Comparison of ENCODE assay signal across 19 cellular contexts in the genomic region with DNA sequence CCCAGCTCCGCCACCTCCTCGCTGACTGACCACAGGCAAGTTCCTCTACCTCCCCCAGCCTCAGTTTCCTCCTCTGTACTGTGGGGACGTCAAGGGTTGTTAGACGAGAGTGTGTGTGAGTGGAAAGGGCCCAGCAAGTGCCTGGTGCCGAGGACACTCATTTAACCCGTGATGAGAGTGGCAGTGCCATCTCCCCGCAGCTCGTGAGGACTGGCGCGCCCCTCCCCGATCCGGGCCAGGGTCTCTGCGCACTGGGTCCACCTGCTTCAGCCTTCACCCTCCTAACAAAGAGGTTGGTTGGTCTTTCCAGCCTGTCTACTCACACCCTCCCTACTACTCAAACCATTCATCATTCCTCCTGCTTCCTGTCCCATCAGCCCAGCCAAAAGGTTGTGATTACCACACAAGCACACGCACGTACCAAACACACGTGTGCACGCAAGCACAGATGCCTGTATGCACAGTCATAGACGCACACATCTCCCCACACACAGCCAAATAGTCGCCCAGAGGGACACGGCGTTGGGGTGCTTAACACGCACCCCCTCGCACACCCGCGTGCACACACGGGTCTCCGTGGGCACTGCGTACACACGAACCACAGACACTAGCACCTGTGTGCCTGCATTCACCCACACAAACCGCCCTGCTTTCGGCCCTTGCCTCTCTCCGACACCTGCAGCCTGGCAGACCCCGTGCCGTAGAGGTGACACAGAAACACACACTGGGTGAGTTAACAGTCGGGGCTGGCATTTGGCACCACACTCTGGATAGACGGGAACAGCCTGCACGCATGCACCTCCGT. TPM values are rescaled to one million over a fixed set of nuclear protein-coding genes. Genes with fewer than 3 reads are reported as not detected.
DNase-seq lines count a peak whose midpoint lies in the region; ATAC-seq, FAIRE-seq and TF ChIP-seq lines count a peak whose summit lies in the region.
"Had no signal": no experiment of that assay in that cellular context is flagged by ENCODE, and none has a peak within 500 bp of the region (broad histone marks: within the 10 kb centered on the region; RNA-seq: fewer than 3 reads in every experiment).

No MANE protein-coding gene starts in this region.

- TF ChIP-seq CTCF in HepG2 (CRISPR knock-in tag; IDR thresholded peaks at IDR 0.05) (no peak), right lobe of liver (IDR thresholded peaks at IDR 0.05) (no peak), PC-3 (conservative IDR thresholded peaks at IDR 0.05; ENCODE audit: low read depth, low read length) (no peak), foreskin keratinocyte (conservative IDR thresholded peaks at IDR 0.05) (no peak), Calu3 (IDR thresholded peaks at IDR 0.05; ENCODE audit: unreplicated experiment) (no peak)

- TF ChIP-seq POLR2A in HepG2 (IDR thresholded peaks at IDR 0.05; ENCODE audit: insufficient read depth in 1 of 2, low read depth in 2 of 2, low read length in 2 of 2), result no peak
- TF ChIP-seq POLR2A in right lobe of liver (IDR thresholded peaks at IDR 0.05), result no peak

- ATAC-seq in HepG2, result peak; percentile 49
- ATAC-seq in right lobe of liver, result no peak
- peak; percentile 27 for ATAC-seq in PC-3
- peak; percentile 31 for ATAC-seq in foreskin keratinocyte
- no peak for ATAC-seq in GM21786 (IDR thresholded peaks at IDR 0.05; ENCODE audit: unreplicated experiment)

- in situ Hi-C loops in HepG2 (cut with HindIII; ENCODE audit: extremely low pct_ligation_motif_present, low pct_unique_long_range_greater_than_20kb) (loop anchor here (5.0 kb wide), 1 partner anchor 223 kb away; no protein-coding TSS in a partner anchor), G401 (cut with HindIII; ENCODE audit: low sequenced_read_pairs) (no loop called here)

- H3K79me2 ChIP-seq in HepG2 (ENCODE audit: insufficient read depth, low read length), result no peaks in the 10 kb centered on the region
- no peaks in the 10 kb centered on the region for H3K79me2 ChIP-seq in PC-3 (ENCODE audit: low read length)

- no peaks in the 10 kb centered on the region for H3K9me3 Mint-ChIP-seq in Calu3 (ENCODE audit: low read depth, unreplicated experiment)

- no peak overlapping the region for H3K27ac Mint-ChIP-seq in Calu3 (ENCODE audit: unreplicated experiment)
- H3K27ac Mint-ChIP-seq: activated T-cell treated with anti-CD3 and anti-CD28 coated beads, Interleukin-2, amount 50 U/mL, for 72 hours; naive thymus-derived CD8-positive, alpha-beta T cell; stimulated activated naive B cell treated with anti-CD40 and anti-IgM and Interleukin-4, amounts not matched to agents 10 μg/mL and 1 μg/mL and 100 μg/mL, for 72 hours had no signal

- H3K27ac ChIP-seq in HepG2 (ENCODE audit: extremely low read length, insufficient read depth, low read length), result no peak overlapping the region
- no peak overlapping the region for H3K27ac ChIP-seq in right lobe of liver
- H3K27ac ChIP-seq in PC-3 (ENCODE audit: low read length), result no peak overlapping the region
- no peak overlapping the region for H3K27ac ChIP-seq in foreskin keratinocyte
- H3K27ac ChIP-seq: C4-2B, lower lobe of right lung, skin epidermis had no signal

- no peaks in the 10 kb centered on the region for H3K4me1 ChIP-seq in HepG2 (ENCODE audit: insufficient read depth, low read length)
- H3K4me1 ChIP-seq in right lobe of liver, result no peaks in the 10 kb centered on the region
- H3K4me1 ChIP-seq in PC-3 (ENCODE audit: insufficient read depth, low read length), result no peaks in the 10 kb centered on the region
- no peaks in the 10 kb centered on the region for H3K4me1 ChIP-seq in foreskin keratinocyte
- H3K4me1 ChIP-seq: lower lobe of right lung had no signal

- H3K9ac ChIP-seq in HepG2 (ENCODE audit: insufficient read depth, low read depth, low read length) (no peak overlapping the region), PC-3 (ENCODE audit: low read length) (no peak overlapping the region)

- H4K20me1 ChIP-seq in HepG2 (ENCODE audit: insufficient read depth, low read length) (no peaks in the 10 kb centered on the region), PC-3 (ENCODE audit: low read length) (no peaks in the 10 kb centered on the region)

- H3K4me3 ChIP-seq in HepG2 (replicated peaks in 1 of 3; ENCODE audit: insufficient read depth in 1 of 3, low read depth in 2 of 3, low read length in 3 of 3), result no peak overlapping the region
- no peak overlapping the region for H3K4me3 ChIP-seq in right lobe of liver
- H3K4me3 ChIP-seq in PC-3 (ENCODE audit: low read length), result no peak overlapping the region
- H3K4me3 ChIP-seq: lower lobe of right lung, skin epidermis had no signal

- no peaks in the 10 kb centered on the region for H3K36me3 Mint-ChIP-seq in Calu3 (ENCODE audit: insufficient read depth, unreplicated experiment)
- H3K36me3 Mint-ChIP-seq: naive thymus-derived CD8-positive, alpha-beta T cell had no signal

- WGBS in HepG2 (ENCODE audit: low lambda C conversion rate), result 45% methylated on average over 32 of the region's 38 CpGs
- 49% methylated on average over 23 of the region's 38 CpGs for WGBS in right lobe of liver (ENCODE audit: insufficient coverage, low coverage, low lambda C conversion rate, missing lambda C conversion rate)

- DNase-seq in HepG2 (ENCODE audit: low spot score) (no peak), right lobe of liver (no peak), PC-3 (peak; percentile 10), foreskin keratinocyte (peak in 1 of 2 donors; percentile 23), Calu3 (no peak), G401 (ENCODE audit: low spot score) (no peak)
- no peak for DNase-seq in activated T-cell treated with anti-CD3 and anti-CD28 coated beads, Interleukin-2, amount 50 U/mL, for 48 hours
- DNase-seq: GF-D8; NK-92 treated with Interleukin-12 subunit alpha and Interleukin-12 subunit beta, amount 100 ng/mL, for 24 hours had no signal

- H3K4me1 Mint-ChIP-seq in Calu3 (ENCODE audit: low read depth, unreplicated experiment), result no peaks in the 10 kb centered on the region
- H3K4me1 Mint-ChIP-seq: stimulated activated naive B cell treated with anti-CD40 and anti-IgM and Interleukin-4, amounts not matched to agents 10 μg/mL and 1 μg/mL and 100 μg/mL, for 72 hours had no signal

- H3K4me3 Mint-ChIP-seq in Calu3 (ENCODE audit: low read depth, unreplicated experiment), result no peak overlapping the region
- H3K4me3 Mint-ChIP-seq: activated T-cell treated with anti-CD3 and anti-CD28 coated beads, Interleukin-2, amount 50 U/mL, for 72 hours; naive thymus-derived CD8-positive, alpha-beta T cell; stimulated activated naive B cell treated with anti-CD40 and anti-IgM and Interleukin-4, amounts not matched to agents 10 μg/mL and 1 μg/mL and 100 μg/mL, for 72 hours had no signal

- H2AFZ ChIP-seq in HepG2 (ENCODE audit: low read length) (no peak overlapping the region), PC-3 (ENCODE audit: low read length) (peak overlapping the region; percentile 6; the same call in 1 of the 2 replicates)

- H3K36me3 ChIP-seq in HepG2 (replicated peaks in 1 of 2; ENCODE audit: control insufficient read depth in 1 of 2, insufficient read depth in 2 of 2, low read length in 2 of 2), result no peaks in the 10 kb centered on the region
- H3K36me3 ChIP-seq in right lobe of liver, result no peaks in the 10 kb centered on the region
- no peaks in the 10 kb centered on the region for H3K36me3 ChIP-seq in PC-3 (ENCODE audit: low read depth, low read length)
- H3K36me3 ChIP-seq: lower lobe of right lung had no signal

- H3K27me3 ChIP-seq in HepG2 (ENCODE audit: control insufficient read depth in 1 of 2, insufficient read depth in 2 of 2, low read length in 2 of 2) (peaks cover 3 to 26% of the 10 kb centered on the region in 2 experiments; a peak in 2 of 5 replicates), right lobe of liver (no peaks in the 10 kb centered on the region), PC-3 (ENCODE audit: low read length) (peaks cover 19% of the 10 kb centered on the region), foreskin keratinocyte (peaks cover 32% of the 10 kb centered on the region)

- BruUV-seq in HepG2 (replicated peaks; lab: Mats Ljungman, UMichigan) (no TSS peak), PC-3 (replicated peaks; lab: Mats Ljungman, UMichigan) (no TSS peak), Calu3 (replicated peaks; lab: Mats Ljungman, UMichigan) (no TSS peak)

- peaks cover 88% of the 10 kb centered on the region for H3K27me3 Mint-ChIP-seq in Calu3 (ENCODE audit: unreplicated experiment)

- no peaks in the 10 kb centered on the region for H3K9me2 ChIP-seq in PC-3 (replicated peaks; ENCODE audit: low read length)

- TF ChIP-seq EP300 in HepG2 (IDR thresholded peaks at IDR 0.05; ENCODE audit: low read depth in 2 of 2, low read length in 2 of 2) (no peak), HepG2 (CRISPR knock-in tag; IDR thresholded peaks at IDR 0.05; ENCODE audit: borderline replicate concordance) (no peak)

- CTCF ChIA-PET in HepG2 (lab: Yijun Ruan, JAX; ENCODE audit: low intra/inter-chr PET ratio, low total read pairs) (interaction anchor here (2.2 kb wide), 1 partner anchor 223 kb away, joined by 29 read pairs; no protein-coding TSS in a partner anchor), PC-3 (lab: Charles Lee) (interaction anchor here (0.9 to 1.4 kb wide), 2 partner anchors 223 kb away, joined by 3 to 9 read pairs; no protein-coding TSS in a partner anchor), Calu3 (lab: Charles Lee) (interaction anchor here (0.5 to 1.0 kb wide), 2 partner anchors 223 to 1266 kb away, joined by 5 to 9 read pairs; no protein-coding TSS in a partner anchor)

- intact Hi-C loops in HepG2 (cut with micrococcal nuclease; ENCODE audit: unreplicated experiment), result no loop called here
- intact Hi-C loops in right lobe of liver (cut with DNase I), result loop anchor here (5.0 to 10.0 kb wide), 3 partner anchors 215 to 1625 kb away; no protein-coding TSS in a partner anchor
- intact Hi-C loops in PC-3 (cut with micrococcal nuclease), result loop anchor here (1.0 to 2.0 kb wide), 2 partner anchors 139 to 223 kb away; no protein-coding TSS in a partner anchor
- intact Hi-C loops in Calu3 (cut with micrococcal nuclease; ENCODE audit: unreplicated experiment), result loop anchor here (1.0 kb wide), 1 partner anchor 223 kb away; no protein-coding TSS in a partner anchor

- POLR2A ChIA-PET in HepG2 (lab: Yijun Ruan, JAX), result no interaction called here
- POLR2A ChIA-PET in PC-3 (lab: Charles Lee; ENCODE audit: unreplicated experiment), result no interaction called here

- TF ChIP-seq RAD21 in HepG2 (CRISPR knock-in tag; IDR thresholded peaks at IDR 0.05), result no peak

- no peaks in the 10 kb centered on the region for H3F3A ChIP-seq in PC-3 (ENCODE audit: low read length, unreplicated experiment)

- no peak for FAIRE-seq in HepG2 (lab: Jason Lieb, UNC)

- no peak overlapping the region for H3K4me2 ChIP-seq in HepG2 (ENCODE audit: low read depth, low read length)
- peak overlapping the region; percentile 42 for H3K4me2 ChIP-seq in PC-3 (ENCODE audit: low read length)

- no peaks in the 10 kb centered on the region for H3K9me3 ChIP-seq in HepG2 (ENCODE audit: low read length)
- H3K9me3 ChIP-seq in right lobe of liver, result no peaks in the 10 kb centered on the region
- H3K9me3 ChIP-seq in PC-3 (ENCODE audit: low read length), result no peaks in the 10 kb centered on the region
- H3K9me3 ChIP-seq: lower lobe of right lung had no signal

RNA-seq across cellular contexts. Expression of a gene that starts 39.3 kb away (rescaled TPM):
- total RNA-seq in HepG2 (2016; rRNA removed; fragmentation: Illumina TruSeq; extraction: Trizol), result not detected in 2 replicates
- total RNA-seq in HepG2 (2016; cell fraction: cytosol; rRNA removed; fragmentation: Illumina TruSeq; extraction: Trizol; ENCODE audit: low read depth), result not detected in 2 replicates
- not detected in 2 replicates for total RNA-seq in HepG2 (2016; cell fraction: insoluble cytoplasmic fraction; rRNA removed; fragmentation: Illumina TruSeq; extraction: Trizol)
- total RNA-seq in HepG2 (2016; cell fraction: membrane; rRNA removed; fragmentation: Illumina TruSeq; extraction: Trizol), result not detected in 2 replicates
- total RNA-seq in HepG2 (2016; cell fraction: nucleus; rRNA removed; fragmentation: Illumina TruSeq; extraction: Trizol), result not detected in 2 replicates
- polyA plus RNA-seq in HepG2 (2011; rRNA removed), result not detected in 2 replicates
- polyA plus RNA-seq in HepG2 (2011; cell fraction: cytosol; rRNA removed), result 0.01 TPM in 1 of 2 replicates, not detected in the other
- 0.08 and 0.16 TPM in 2 replicates for polyA plus RNA-seq in HepG2 (2011; cell fraction: nucleus; rRNA removed)
- polyA plus RNA-seq in HepG2 (2012), result 0.09 TPM in 1 of 2 replicates, not detected in the other
- not detected in 2 replicates for polyA plus RNA-seq in HepG2 (2016; cell fraction: cytosol; fragmentation: Illumina TruSeq; extraction: Trizol; ENCODE audit: low read depth)
- not detected in 2 replicates for polyA plus RNA-seq in HepG2 (2016; cell fraction: insoluble cytoplasmic fraction; fragmentation: Illumina TruSeq; extraction: Trizol; ENCODE audit: low read depth)
- not detected in 2 replicates for polyA plus RNA-seq in HepG2 (2016; cell fraction: membrane; fragmentation: Illumina TruSeq; extraction: Trizol; ENCODE audit: low read depth)
- not detected in 2 replicates for polyA plus RNA-seq in HepG2 (2016; cell fraction: nucleus; fragmentation: Illumina TruSeq; extraction: Trizol; ENCODE audit: insufficient read depth, low read depth)
- not detected in 2 replicates for polyA minus RNA-seq in HepG2 (2011; rRNA and poly(A)+ RNA removed; ENCODE audit: low replicate concordance)
- not detected in 2 replicates for polyA minus RNA-seq in HepG2 (2011; cell fraction: cytosol; rRNA and poly(A)+ RNA removed)
- not detected in 2 replicates for polyA minus RNA-seq in HepG2 (2011; cell fraction: nucleus; rRNA and poly(A)+ RNA removed)
- under 1 TPM in 1 of 6 experiments, not detected in 5; 0.07 TPM for total RNA-seq in right lobe of liver
- total RNA-seq in PC-3 (2014; rRNA removed), result not detected in 2 replicates
- not detected in 2 replicates for total RNA-seq in foreskin keratinocyte
- not detected in 2 replicates for polyA plus RNA-seq in foreskin keratinocyte
- total RNA-seq in Calu3 (2022), result not detected in 2 replicates
- not detected in 2 replicates for total RNA-seq in G401 (2014; rRNA removed; shearing (Covaris generic))
- total RNA-seq: activated T-cell treated with anti-CD3 and anti-CD28 coated beads, Interleukin-2, amount 50 U/mL, for 72 hours; fibroblast of lung; lower lobe of right lung; mononuclear cell; naive thymus-derived CD8-positive, alpha-beta T cell; omental fat pad had no signal
- polyA plus RNA-seq: fibroblast of lung; naive thymus-derived CD8-positive, alpha-beta T cell had no signal

Comparison
In these comparisons a context has a peak if more than half of its experiments do, and no peak if none do; other contexts are left out.
1. ATAC-seq: peak in HepG2 (single experiment), PC-3 (single experiment) and foreskin keratinocyte (single experiment); none in right lobe of liver (0 of 4) and GM21786 (single experiment).